21 cellular contexts compared by ENCODE assay signal in the genomic region with DNA sequence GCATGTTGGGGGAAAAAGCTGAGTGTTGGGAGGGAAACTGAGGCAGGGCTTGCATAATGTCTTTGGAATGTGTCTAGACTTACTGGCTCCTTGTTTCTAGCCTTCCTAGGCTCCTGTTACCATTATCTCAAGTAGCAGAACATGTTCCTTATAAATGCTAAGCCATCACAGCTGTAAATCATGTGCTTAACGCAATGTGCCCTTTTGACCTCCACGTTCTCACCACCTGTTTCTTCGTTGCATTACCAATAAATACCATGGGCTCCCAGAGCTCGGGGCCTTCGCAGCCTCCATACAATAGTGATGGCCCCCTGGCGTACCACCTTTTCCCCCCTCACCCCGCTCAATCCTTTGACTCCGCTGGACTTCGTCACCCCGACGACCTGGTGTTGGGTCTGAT.
"Had no signal": no experiment of that assay in that cellular context is flagged by ENCODE, and none has a peak within 500 bp of the region (broad histone marks: within the 10 kb centered on the region; RNA-seq: fewer than 3 reads in every experiment).

No MANE protein-coding gene starts in this region.

- H3K27me3 Mint-ChIP-seq: progenitor cell of endocrine pancreas had no signal

- H3K4me1 ChIP-seq: colonic mucosa, esophagus squamous epithelium, gastroesophageal sphincter, pancreas, stomach had no signal

- H3K4me3 ChIP-seq: colonic mucosa, esophagus squamous epithelium, gastroesophageal sphincter, mucosa of descending colon, neural progenitor cell, pancreas, stomach, thoracic aorta had no signal

- H3K36me3 ChIP-seq: colonic mucosa, esophagus squamous epithelium, gastroesophageal sphincter, neural progenitor cell, pancreas, stomach, thoracic aorta had no signal

- H3K27ac ChIP-seq: colonic mucosa, esophagus squamous epithelium, gastroesophageal sphincter, neural progenitor cell, pancreas, stomach, thoracic aorta had no signal

- DNase-seq: colonic mucosa; dermis blood vessel endothelial cell; esophagus squamous epithelium; foreskin fibroblast; glutamatergic neuron; kidney glomerular epithelial cell; mucosa of descending colon; naive thymus-derived CD8-positive, alpha-beta T cell; occipital lobe; right cardiac atrium; stimulated activated CD4-positive, alpha-beta T cell treated with anti-CD3 and anti-CD28 coated beads, Interleukin-4, amount 100 ng/mL, for 1 hour; stimulated activated naive CD4-positive, alpha-beta T cell; stomach; substantia nigra; trophoblast cell had no signal

- H3K9ac ChIP-seq: neural progenitor cell had no signal

- H3K9me3 ChIP-seq: colonic mucosa, esophagus squamous epithelium, gastroesophageal sphincter, mucosa of descending colon, pancreas, stomach, thoracic aorta had no signal

- H3K4me2 ChIP-seq: neural progenitor cell had no signal

- FAIRE-seq: pancreas had no signal

- ATAC-seq: gastroesophageal sphincter; left lobe of liver; mucosa of descending colon; naive thymus-derived CD8-positive, alpha-beta T cell; pancreas; right cardiac atrium had no signal

- H3K4me1 Mint-ChIP-seq: naive thymus-derived CD8-positive, alpha-beta T cell had no signal

- H3K4me3 Mint-ChIP-seq: naive thymus-derived CD8-positive, alpha-beta T cell; neural progenitor cell had no signal

- H2AFZ ChIP-seq: neural progenitor cell had no signal

- H3K27ac Mint-ChIP-seq: naive thymus-derived CD8-positive, alpha-beta T cell; neural progenitor cell; progenitor cell of endocrine pancreas had no signal

- H3K36me3 Mint-ChIP-seq: naive thymus-derived CD8-positive, alpha-beta T cell; neural progenitor cell had no signal

- H3K27me3 ChIP-seq: colonic mucosa, esophagus squamous epithelium, gastroesophageal sphincter, neural progenitor cell, pancreas, stomach had no signal
